35 cellular contexts compared by ENCODE assay signal in the genomic region with DNA sequence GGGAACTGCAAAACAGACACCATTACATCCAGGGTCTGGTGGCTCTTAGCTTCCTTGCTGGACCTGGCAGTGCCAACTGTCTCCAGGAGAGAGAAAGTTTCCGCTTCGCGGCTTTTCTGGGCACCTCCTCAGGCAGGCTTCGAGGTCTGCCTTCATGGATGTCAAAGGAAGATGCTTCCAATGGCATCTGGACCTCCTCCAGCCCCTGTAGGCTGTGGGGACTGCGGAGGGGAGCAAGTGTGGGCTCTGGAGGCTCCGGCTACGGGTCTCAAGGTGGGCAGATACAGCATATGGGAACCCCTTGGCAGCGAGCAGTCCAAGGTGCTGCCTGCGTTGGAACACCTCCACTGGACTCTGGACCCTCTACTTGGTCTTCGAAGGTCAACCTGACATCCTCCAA. TPM values are rescaled to one million over a fixed set of nuclear protein-coding genes. Genes with fewer than 3 reads are reported as not detected.
"Had no signal": no experiment of that assay in that cellular context is flagged by ENCODE, and none has a peak within 500 bp of the region (broad histone marks: within the 10 kb centered on the region; RNA-seq: fewer than 3 reads in every experiment).

No MANE protein-coding gene starts in this region.

- H3K27ac ChIP-seq: adrenal gland, body of pancreas, colonic mucosa, epithelial cell of prostate, esophagus squamous epithelium, gastroesophageal sphincter had no signal

- H3K36me3 ChIP-seq: adrenal gland, colonic mucosa, esophagus squamous epithelium, gastroesophageal sphincter had no signal

- H3K4me3 ChIP-seq: adrenal gland, body of pancreas, colonic mucosa, esophagus squamous epithelium, gastroesophageal sphincter had no signal

- H3K4me1 ChIP-seq: colonic mucosa had no signal

- H3K27me3 ChIP-seq: adrenal gland, colonic mucosa had no signal

- ATAC-seq: activated CD4-positive, alpha-beta T cell treated with anti-CD3 and anti-CD28 coated beads for 36 hours; activated CD8-positive, alpha-beta memory T cell treated with anti-CD3 and anti-CD28 coated beads, Interleukin-2, amount 10 ng/mL, durations not matched to agents 7 days and 5 days; activated CD8-positive, alpha-beta T cell treated with anti-CD3 and anti-CD28 coated beads, Interleukin-2, amount 10 ng/mL, durations not matched to agents 7 days and 5 days; activated naive CD8-positive, alpha-beta T cell treated with anti-CD3 and anti-CD28 coated beads, Interleukin-2, amount 50 U/mL, for 24 hours; body of pancreas; gastroesophageal sphincter had no signal

- H3K9me3 ChIP-seq: adrenal gland, body of pancreas, colonic mucosa, esophagus squamous epithelium, gastroesophageal sphincter had no signal

- DNase-seq: activated CD4-positive, alpha-beta memory T cell treated with anti-CD3 and anti-CD28 coated beads for 36 hours; activated CD4-positive, alpha-beta T cell treated with anti-CD3 and anti-CD28 coated beads for 36 hours; activated CD4-positive, alpha-beta T cell treated with anti-CD3 and anti-CD28 coated beads, Interleukin-2, amount 10 ng/mL, durations not matched to agents 24 days and 14 days; activated CD4-positive, CD25-positive, alpha-beta regulatory T cell; activated CD4-positive, CD25-positive, alpha-beta regulatory T cell treated with anti-CD3 and anti-CD28 coated beads, Interleukin-2, amount 50 U/mL, for 72 hours; activated CD8-positive, alpha-beta memory T cell treated with anti-CD3 and anti-CD28 coated beads, Interleukin-2, amount 10 ng/mL, durations not matched to agents 7 days and 5 days; activated CD8-positive, alpha-beta memory T cell treated with anti-CD3 and anti-CD28 coated beads, Interleukin-2, amount 50 U/mL, for 4 hours; activated CD8-positive, alpha-beta T cell treated with anti-CD3 and anti-CD28 coated beads, Interleukin-2, amount 10 ng/mL, durations not matched to agents 7 days and 5 days; activated effector memory CD4-positive, alpha-beta T cell treated with anti-CD3 and anti-CD28 coated beads, Interleukin-2, amount 50 U/mL, for 16 hours; activated naive CD4-positive, alpha-beta T cell treated with anti-CD3 and anti-CD28 coated beads for 36 hours; activated naive CD8-positive, alpha-beta T cell treated with anti-CD3 and anti-CD28 coated beads for 36 hours; activated naive CD8-positive, alpha-beta T cell treated with anti-CD3 and anti-CD28 coated beads, Interleukin-2, amount 50 U/mL, for 24 hours; activated T-cell treated with anti-CD3 and anti-CD28 coated beads, Interleukin-2, amount 50 U/mL, for 1 hour; activated T-cell treated with anti-CD3 and anti-CD28 coated beads, Interleukin-2, amount 50 U/mL, for 48 hours; adrenal gland; amygdala; aorta; central memory CD4-positive, alpha-beta T cell; cerebellar nuclear complex; colonic mucosa; effector CD8-positive, alpha-beta T cell; esophagus squamous epithelium; foreskin melanocyte; T-helper 2 cell had no signal

RNA-seq across cellular contexts. Expression of gene C9orf50, which starts 6.0 kb away (rescaled TPM):
- total RNA-seq: activated CD4-positive, alpha-beta memory T cell treated with anti-CD3 and anti-CD28 coated beads for 36 hours; activated CD4-positive, alpha-beta T cell treated with anti-CD3 and anti-CD28 coated beads for 36 hours; activated CD4-positive, alpha-beta T cell treated with anti-CD3 and anti-CD28 coated beads, Interleukin-2, amount 10 ng/mL, durations not matched to agents 24 days and 14 days; activated CD8-positive, alpha-beta memory T cell treated with anti-CD3 and anti-CD28 coated beads for 36 hours; activated CD8-positive, alpha-beta memory T cell treated with anti-CD3 and anti-CD28 coated beads, Interleukin-2, amount 10 ng/mL, durations not matched to agents 7 days and 5 days; activated CD8-positive, alpha-beta T cell treated with anti-CD3 and anti-CD28 coated beads, Interleukin-2, amount 10 ng/mL, durations not matched to agents 7 days and 5 days; activated naive CD4-positive, alpha-beta T cell treated with anti-CD3 and anti-CD28 coated beads for 36 hours; activated naive CD8-positive, alpha-beta T cell treated with anti-CD3 and anti-CD28 coated beads for 36 hours; activated T-helper 1 cell treated with anti-CD3 and anti-CD28 coated beads, Interleukin-12 subunit alpha, Interleukin-12 subunit beta, Interleukin-2, Interleukin-4 antibody, amounts not matched to agents 30 ng/mL and 10 ng/mL and 1 ng/mL, durations not matched to agents 14 hours and 24 hours and 36 hours; activated T-helper 2 cell treated with anti-CD3 and anti-CD28 coated beads, Interferon-gamma antibody, Interleukin-2, Interleukin-4, amounts not matched to agents 10 μg/mL and 5 μg/mL and 100 μg/mL, durations not matched to agents 14 hours and 24 hours and 36 hours; body of pancreas; colonic mucosa; dermis microvascular lymphatic vessel endothelial cell; endothelial cell of umbilical vein; esophagus squamous epithelium; fibroblast of villous mesenchyme; glomerular endothelial cell; T-helper 1 cell treated with Interleukin-12 subunit alpha and Interleukin-12 subunit beta and Interleukin-4 antibody, amounts not matched to agents 30 ng/mL and 1 ng/mL, for 36 hours had no signal
- polyA plus RNA-seq: endothelial cell of umbilical vein had no signal

RNA-seq across cellular contexts. Expression of gene PRRX2, which starts 50.5 kb away (rescaled TPM):
- total RNA-seq: glomerular endothelial cell had no signal
